8 cellular contexts compared by ENCODE assay signal in genomic region chr2:239400000-239400831, GRCh38. TPM values are rescaled to one million over a fixed set of nuclear protein-coding genes. Genes with fewer than 3 reads are reported as not detected.
DNase-seq lines count a peak whose midpoint lies in the region; ATAC-seq and TF ChIP-seq lines count a peak whose summit lies in the region.

No MANE protein-coding gene starts in this region.

- TF ChIP-seq CTCF in cardiac fibroblast (IDR thresholded peaks at IDR 0.05; ENCODE audit: low read depth, low read length): no peak
- TF ChIP-seq CTCF in mucosa of descending colon (IDR thresholded peaks at IDR 0.05): no peak
- TF ChIP-seq CTCF in uterus (IDR thresholded peaks at IDR 0.05): no peak

- H3K27ac ChIP-seq in uterus: peak overlapping the region; percentile 52 to 89

- H3K36me3 ChIP-seq in mucosa of descending colon (ENCODE audit: low read depth) (no peaks in the 10 kb centered on the region), uterus (no peaks in the 10 kb centered on the region)

- DNase-seq in stimulated activated CD4-positive, alpha-beta T cell treated with anti-CD3 and anti-CD28 coated beads, Interleukin-1b, Interleukin-23, amount 100 ng/mL, for 48 hours: peak; percentile 53
- no peak for DNase-seq in stimulated activated CD4-positive, alpha-beta T cell treated with anti-CD3 and anti-CD28 coated beads, Interleukin-12 subunit alpha, Interleukin-12 subunit beta, amount 100 ng/mL, for 4 hours
- DNase-seq in NCI-H69 (lab: John Stamatoyannopoulos, UW) (peak; percentile 51), cardiac fibroblast (ENCODE audit: low read depth in 2 of 2) (peak in 1 of 2 donors; percentile 18), mucosa of descending colon (peak; percentile 42 to 60 (median 54)), uterus (peak in 1 of 2 donors; percentile 26), GDM1 (lab: John Stamatoyannopoulos, UW) (no peak), glomerular visceral epithelial cell (ENCODE audit: extremely low spot score) (no peak)

- H3K4me3 ChIP-seq in cardiac fibroblast (replicated peaks in 1 of 2; ENCODE audit: low read depth in 2 of 2, low read length in 2 of 2): peak overlapping the region; percentile 26 to 55
- peak overlapping the region; percentile 38 for H3K4me3 ChIP-seq in mucosa of descending colon
- H3K4me3 ChIP-seq in uterus: peak overlapping the region; percentile 26 to 60

- intact Hi-C loops in mucosa of descending colon (cut with DNase I, micrococcal nuclease) (no loop called here), uterus (cut with DNase I; ENCODE audit: low total_unique reads) (no loop called here)

- H3K9me3 ChIP-seq in mucosa of descending colon (no peaks in the 10 kb centered on the region), uterus (no peaks in the 10 kb centered on the region)

- TF ChIP-seq POLR2A in uterus (IDR thresholded peaks at IDR 0.05): no peak

- H3K4me1 ChIP-seq in mucosa of descending colon (ENCODE audit: low read depth): no peaks in the 10 kb centered on the region
- H3K4me1 ChIP-seq in uterus: no peaks in the 10 kb centered on the region

- H3K27me3 ChIP-seq in uterus: no peaks in the 10 kb centered on the region

- no peak for ATAC-seq in mucosa of descending colon

RNA-seq across cellular contexts. Expression of gene HDAC4, which starts 0.6 kb away (rescaled TPM):
- 100 to 1,000 TPM in 1 of 3 donors, 10 to 100 TPM in 2; 41.4 to 147 (median 44.0) TPM for total RNA-seq in mucosa of descending colon
- total RNA-seq in uterus: 10 to 100 TPM; 42.1 to 91.5 (median 73.4) TPM

Comparison
In these comparisons a context has a peak if more than half of its experiments do, and no peak if none do; other contexts are left out.
1. DNase-seq: peak in stimulated activated CD4-positive, alpha-beta T cell treated with anti-CD3 and anti-CD28 coated beads, Interleukin-1b, Interleukin-23, amount 100 ng/mL, for 48 hours (single experiment), NCI-H69 (single experiment) and mucosa of descending colon (3 of 3); none in stimulated activated CD4-positive, alpha-beta T cell treated with anti-CD3 and anti-CD28 coated beads, Interleukin-12 subunit alpha, Interleukin-12 subunit beta, amount 100 ng/mL, for 4 hours (single experiment), GDM1 (single experiment) and glomerular visceral epithelial cell (single experiment).
2. Peak in every context shown above with its lines, with median percentiles within 50 percentile points of each other: H3K4me3 ChIP-seq.